ENCODE assay signal across 9 cellular contexts in genomic region chr9:109640232-109641078, GRCh38.
DNase-seq lines count a peak whose midpoint lies in the region; ATAC-seq and TF ChIP-seq lines count a peak whose summit lies in the region.
"Had no signal": no experiment of that assay in that cellular context is flagged by ENCODE, and none has a peak within 500 bp of the region (broad histone marks: within the 10 kb centered on the region; RNA-seq: fewer than 3 reads in every experiment).

No MANE protein-coding gene starts in this region.

- no peak for ATAC-seq in GM21528 (IDR thresholded peaks at IDR 0.05; ENCODE audit: low FRiP score, unreplicated experiment)

- no peaks in the 10 kb centered on the region for H3K4me1 Mint-ChIP-seq in immature natural killer cell

- peaks cover 0 to 31% (median 14%) of the 10 kb centered on the region in 5 donors for H3K27me3 ChIP-seq in subcutaneous abdominal adipose tissue (ENCODE audit: control insufficient read depth in 5 of 5, insufficient read depth in 4 of 5, low read length in 5 of 5)

- H3K4me3 ChIP-seq in cardiac fibroblast (replicated peaks in 1 of 2; ENCODE audit: low read depth in 2 of 2, low read length in 2 of 2) (peak overlapping the region; percentile 36 to 37), subcutaneous abdominal adipose tissue (ENCODE audit: low read depth in 1 of 5, low read length in 5 of 5) (peak overlapping the region; percentile 51 to 71 (median 65))

- no peaks in the 10 kb centered on the region for H3K36me3 ChIP-seq in subcutaneous abdominal adipose tissue (ENCODE audit: control insufficient read depth in 5 of 5, insufficient read depth in 5 of 5, low read length in 5 of 5)

- peaks cover 0 to 4% (median 0%) of the 10 kb centered on the region in 3 donors for H3K36me3 Mint-ChIP-seq in immature natural killer cell
- H3K36me3 Mint-ChIP-seq: natural killer cell treated with Interleukin-12 subunit alpha and Interleukin-12 subunit beta and Interleukin-15 and Interleukin-18, amount 100 ng/mL, for 72 hours had no signal

- H3K4me3 Mint-ChIP-seq in immature natural killer cell = no peak overlapping the region
- H3K4me3 Mint-ChIP-seq: natural killer cell treated with Interleukin-12 subunit alpha and Interleukin-12 subunit beta and Interleukin-15 and Interleukin-18, amount 100 ng/mL, for 72 hours had no signal

- DNase-seq in Daoy (ENCODE audit: low read depth) = peak; percentile 75
- DNase-seq in NCI-H2171 treated with DMSO at 0.1 percent for 48 hours (lab: John Stamatoyannopoulos, UW) = peak; percentile 93
- DNase-seq in cardiac fibroblast (ENCODE audit: low read depth in 2 of 2) = peak; percentile 18 to 34
- peak; percentile 54 for DNase-seq in kidney glomerular epithelial cell (lab: John Stamatoyannopoulos, UW)
- no peak for DNase-seq in immature natural killer cell
- DNase-seq in HK-2 (ENCODE audit: unreplicated experiment) = no peak

- no peak for TF ChIP-seq CTCF in cardiac fibroblast (IDR thresholded peaks at IDR 0.05; ENCODE audit: low read depth, low read length)

- peaks cover 0 to 18% (median 17%) of the 10 kb centered on the region in 5 donors for H3K4me1 ChIP-seq in subcutaneous abdominal adipose tissue (ENCODE audit: control insufficient read depth in 5 of 5, insufficient read depth in 5 of 5, low read length in 5 of 5)

- H3K27ac Mint-ChIP-seq in immature natural killer cell = no peak overlapping the region
- H3K27ac Mint-ChIP-seq: natural killer cell treated with Interleukin-12 subunit alpha and Interleukin-12 subunit beta and Interleukin-15 and Interleukin-18, amount 100 ng/mL, for 72 hours had no signal

- H3K27ac ChIP-seq in subcutaneous abdominal adipose tissue (ENCODE audit: low read depth, low read length) = no peak overlapping the region

- H3K9ac ChIP-seq in subcutaneous abdominal adipose tissue (ENCODE audit: low read length in 5 of 5) = no peak overlapping the region

- H3K27me3 Mint-ChIP-seq in immature natural killer cell (ENCODE audit: low read depth in 3 of 3) = peaks cover 8 to 10% (median 8%) of the 10 kb centered on the region in 3 donors

- H3K9me3 Mint-ChIP-seq in immature natural killer cell = peaks cover 0 to 11% (median 2%) of the 10 kb centered on the region in 6 donors

- peaks cover 0 to 8% (median 4%) of the 10 kb centered on the region in 5 donors for H3K9me3 ChIP-seq in subcutaneous abdominal adipose tissue (ENCODE audit: control insufficient read depth in 5 of 5, low read length in 5 of 5)

Comparison
In these comparisons a context has a peak if more than half of its experiments do, and no peak if none do; other contexts are left out.
1. DNase-seq: peak in Daoy (single experiment), NCI-H2171 treated with DMSO at 0.1 percent for 48 hours (single experiment), cardiac fibroblast (2 of 2) and kidney glomerular epithelial cell (single experiment); none in immature natural killer cell (0 of 3) and HK-2 (single experiment).